ENCODE assay signal across 8 cellular contexts in genomic region chr9:35489313-35490154, GRCh38. TPM values are rescaled to one million over a fixed set of nuclear protein-coding genes. Genes with fewer than 3 reads are reported as not detected.
DNase-seq lines count a peak whose midpoint lies in the region; ATAC-seq and TF ChIP-seq lines count a peak whose summit lies in the region.

A gene with protein sequence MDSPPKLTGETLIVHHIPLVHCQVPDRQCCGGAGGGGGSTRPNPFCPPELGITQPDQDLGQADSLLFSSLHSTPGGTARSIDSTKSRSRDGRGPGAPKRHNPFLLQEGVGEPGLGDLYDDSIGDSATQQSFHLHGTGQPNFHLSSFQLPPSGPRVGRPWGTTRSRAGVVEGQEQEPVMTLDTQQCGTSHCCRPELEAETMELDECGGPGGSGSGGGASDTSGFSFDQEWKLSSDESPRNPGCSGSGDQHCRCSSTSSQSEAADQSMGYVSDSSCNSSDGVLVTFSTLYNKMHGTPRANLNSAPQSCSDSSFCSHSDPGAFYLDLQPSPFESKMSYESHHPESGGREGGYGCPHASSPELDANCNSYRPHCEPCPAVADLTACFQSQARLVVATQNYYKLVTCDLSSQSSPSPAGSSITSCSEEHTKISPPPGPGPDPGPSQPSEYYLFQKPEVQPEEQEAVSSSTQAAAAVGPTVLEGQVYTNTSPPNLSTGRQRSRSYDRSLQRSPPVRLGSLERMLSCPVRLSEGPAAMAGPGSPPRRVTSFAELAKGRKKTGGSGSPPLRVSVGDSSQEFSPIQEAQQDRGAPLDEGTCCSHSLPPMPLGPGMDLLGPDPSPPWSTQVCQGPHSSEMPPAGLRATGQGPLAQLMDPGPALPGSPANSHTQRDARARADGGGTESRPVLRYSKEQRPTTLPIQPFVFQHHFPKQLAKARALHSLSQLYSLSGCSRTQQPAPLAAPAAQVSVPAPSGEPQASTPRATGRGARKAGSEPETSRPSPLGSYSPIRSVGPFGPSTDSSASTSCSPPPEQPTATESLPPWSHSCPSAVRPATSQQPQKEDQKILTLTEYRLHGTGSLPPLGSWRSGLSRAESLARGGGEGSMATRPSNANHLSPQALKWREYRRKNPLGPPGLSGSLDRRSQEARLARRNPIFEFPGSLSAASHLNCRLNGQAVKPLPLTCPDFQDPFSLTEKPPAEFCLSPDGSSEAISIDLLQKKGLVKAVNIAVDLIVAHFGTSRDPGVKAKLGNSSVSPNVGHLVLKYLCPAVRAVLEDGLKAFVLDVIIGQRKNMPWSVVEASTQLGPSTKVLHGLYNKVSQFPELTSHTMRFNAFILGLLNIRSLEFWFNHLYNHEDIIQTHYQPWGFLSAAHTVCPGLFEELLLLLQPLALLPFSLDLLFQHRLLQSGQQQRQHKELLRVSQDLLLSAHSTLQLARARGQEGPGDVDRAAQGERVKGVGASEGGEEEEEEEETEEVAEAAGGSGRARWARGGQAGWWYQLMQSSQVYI (N-terminal part only) (plus strand): TSS chr9:35490111. CDS start chr9:35546522, 56,411 bp downstream.

- peaks cover 19% of the 10 kb centered on the region for H3K36me3 ChIP-seq in RWPE2 (ENCODE audit: low read depth)

- no peaks in the 10 kb centered on the region for H3K36me3 Mint-ChIP-seq in type B pancreatic cell

- H3K4me3 Mint-ChIP-seq in type B pancreatic cell, result peak within 1 kb of the TSS; percentile 90

- H3K9me3 Mint-ChIP-seq in type B pancreatic cell, result peaks cover 3% of the 10 kb centered on the region

- DNase-seq in GM04504 (ENCODE audit: low read depth) (peak; percentile 84), LoVo (ENCODE audit: low spot score) (peak; percentile 76), RWPE2 (ENCODE audit: low spot score) (peak; percentile 82), Right ventricle myocardium inferior (ENCODE audit: missing footprints) (peak; percentile 90), nucleus accumbens (lab: John Stamatoyannopoulos, UW) (peak in 55 of 56 donors; percentile 18 to 90 (median 80)), type B pancreatic cell (ENCODE audit: extremely low spot score, unreplicated experiment) (peak; percentile 89)

- 1% methylated on average over 53 to 71 of the region's 71 CpGs for WGBS in adipose tissue, 3 donors

- peak within 1 kb of the TSS; percentile 49 for H3K4me3 ChIP-seq in RWPE2 (ENCODE audit: severe bottlenecking)

- peaks cover 5% of the 10 kb centered on the region for H3K27me3 Mint-ChIP-seq in type B pancreatic cell

- no peaks in the 10 kb centered on the region for H3K9me3 ChIP-seq in RWPE2 (ENCODE audit: severe bottlenecking)

- H3K27ac Mint-ChIP-seq in type B pancreatic cell, result peak within 1 kb of the TSS; percentile 80

- no peaks in the 10 kb centered on the region for H3K27me3 ChIP-seq in RWPE2 (ENCODE audit: insufficient read depth, poor library complexity, severe bottlenecking)

- peak; percentile 79 for ATAC-seq in RWPE2 (ENCODE audit: low read depth)
- ATAC-seq in Right ventricle myocardium inferior, result peak; percentile 90
- ATAC-seq in HG02610 (IDR thresholded peaks at IDR 0.05; ENCODE audit: unreplicated experiment), result no peak

- peak within 1 kb of the TSS; percentile 94 for H3K27ac ChIP-seq in RWPE2 (ENCODE audit: poor library complexity, severe bottlenecking)
- H3K27ac ChIP-seq in adipose tissue (ENCODE audit: low read depth, low read length), result peak within 1 kb of the TSS; percentile 80

- H3K4me1 ChIP-seq in RWPE2 (ENCODE audit: insufficient read depth, poor library complexity, severe bottlenecking), result peaks cover 15% of the 10 kb centered on the region

- intact Hi-C loops in Right ventricle myocardium inferior (cut with DNase I), result loop anchor here (1.0 to 5.0 kb wide), 3 partner anchors 21 to 113 kb away; no protein-coding TSS in a partner anchor

- H3K4me1 Mint-ChIP-seq in type B pancreatic cell (ENCODE audit: unreplicated experiment), result peaks cover 29% of the 10 kb centered on the region

- peak; percentile 60 for TF ChIP-seq CTCF in RWPE2 (IDR thresholded peaks at IDR 0.05; ENCODE audit: poor library complexity, severe bottlenecking)
- peak; percentile 62 for TF ChIP-seq CTCF in type B pancreatic cell (conservative IDR thresholded peaks at IDR 0.05)

RNA-seq across cellular contexts. Expression of the gene that starts here (rescaled TPM):
- 10 to 100 TPM in 2 of 3 donors, 1 to 10 TPM in 1; 5.8 to 18.3 (median 17.1) TPM for polyA plus RNA-seq in adipose tissue
- total RNA-seq in Right ventricle myocardium inferior, result 25.1 TPM
- 6.3 and 22.1 TPM in 2 replicates for total RNA-seq in type B pancreatic cell (ENCODE audit: low replicate concordance)
